ENCODE assay signal across 1 cellular context in genomic region chr20:48620486-48621255, GRCh38.
TF ChIP-seq lines count a peak whose summit lies in the region.

No MANE protein-coding gene starts in this region.

TF ChIP-seq in HepG2, 621 proteins besides CTCF, POLR2A, EP300 and RAD21 (continued from another document and continues in another):
- TF ChIP-seq NPAS2 (CRISPR knock-in tag; IDR thresholded peaks at IDR 0.05; ENCODE audit: borderline replicate concordance) = no peak; the same call in 1 of the 2 replicates
- TF ChIP-seq ZUFSP (CRISPR knock-in tag; IDR thresholded peaks at IDR 0.05; ENCODE audit: borderline replicate concordance) = no peak
- TF ChIP-seq ZFP37 (CRISPR knock-in tag; IDR thresholded peaks at IDR 0.05; ENCODE audit: borderline replicate concordance) = peak; percentile 36; the same call in 1 of the 2 replicates
- TF ChIP-seq GATAD1 (CRISPR knock-in tag; IDR thresholded peaks at IDR 0.05) = no peak
- 0 out of 2 replicates have a peak, but pooled peaks have one; percentile 21 for TF ChIP-seq MXD4 (CRISPR knock-in tag; IDR thresholded peaks at IDR 0.05)
- TF ChIP-seq ARID3A (IDR thresholded peaks at IDR 0.05; ENCODE audit: low read depth, low read length) = no peak
- TF ChIP-seq ZNF772 (CRISPR knock-in tag; IDR thresholded peaks at IDR 0.05) = 0 out of 2 replicates have a peak, but pooled peaks have one; percentile 34
- TF ChIP-seq HNRNPLL (IDR thresholded peaks at IDR 0.05; ENCODE audit: low read depth, low read length, poor library complexity, severe bottlenecking) = peak; percentile 35
- no peak for TF ChIP-seq HOXD1 (CRISPR knock-in tag; IDR thresholded peaks at IDR 0.05)
- TF ChIP-seq PAX8 (CRISPR knock-in tag; IDR thresholded peaks at IDR 0.05; ENCODE audit: borderline replicate concordance) = no peak
- TF ChIP-seq SRSF1 (optimal IDR thresholded peaks at IDR 0.05; ENCODE audit: low read depth, low read length) = no peak
- no peak for TF ChIP-seq ZNF225 (CRISPR knock-in tag; IDR thresholded peaks at IDR 0.05)
- peak; percentile 21; the same call in 1 of the 2 replicates for TF ChIP-seq XBP1 (CRISPR knock-in tag; IDR thresholded peaks at IDR 0.05)
- TF ChIP-seq ZXDC (CRISPR knock-in tag; IDR thresholded peaks at IDR 0.05) = no peak
- no peak for TF ChIP-seq FOXM1 (CRISPR knock-in tag; IDR thresholded peaks at IDR 0.05)
- 0 out of 2 replicates have a peak, but pooled peaks have one; percentile 19 for TF ChIP-seq ZMYM4 (CRISPR knock-in tag; IDR thresholded peaks at IDR 0.05)
- peak; percentile 19; the same call in 1 of the 2 replicates for TF ChIP-seq ARNT2 (CRISPR knock-in tag; IDR thresholded peaks at IDR 0.05; ENCODE audit: low read depth)
- TF ChIP-seq FOXA3 (CRISPR knock-in tag; IDR thresholded peaks at IDR 0.05) = peak; percentile 33
- 0 out of 2 replicates have a peak, but pooled peaks have one; percentile 42 for TF ChIP-seq YEATS4 (CRISPR knock-in tag; IDR thresholded peaks at IDR 0.05; ENCODE audit: borderline replicate concordance)
- no peak for TF ChIP-seq CENPBD1 (CRISPR knock-in tag; IDR thresholded peaks at IDR 0.05; ENCODE audit: borderline replicate concordance, low read depth)
- no peak for TF ChIP-seq ZFP41 (CRISPR knock-in tag; IDR thresholded peaks at IDR 0.05; ENCODE audit: borderline replicate concordance)
- TF ChIP-seq ZNF781 (CRISPR knock-in tag; IDR thresholded peaks at IDR 0.05; ENCODE audit: borderline replicate concordance, not compliant biosample characterization) = no peak
- no peak for TF ChIP-seq E2F5 (CRISPR knock-in tag; conservative IDR thresholded peaks at IDR 0.05)
- TF ChIP-seq RFXAP (CRISPR knock-in tag; IDR thresholded peaks at IDR 0.05; ENCODE audit: borderline replicate concordance) = peak; percentile 47; the same call in 1 of the 2 replicates
- TF ChIP-seq ZFP91 (CRISPR knock-in tag; IDR thresholded peaks at IDR 0.05; ENCODE audit: borderline replicate concordance) = peak; percentile 79; the same call in 1 of the 2 replicates
- TF ChIP-seq U2AF2 (IDR thresholded peaks at IDR 0.05; ENCODE audit: low read depth, low read length) = no peak
- no peak for TF ChIP-seq MYNN (CRISPR knock-in tag; IDR thresholded peaks at IDR 0.05; ENCODE audit: low read depth)
- peak; percentile 53; the same call in 1 of the 2 replicates for TF ChIP-seq TFE3 (CRISPR knock-in tag; IDR thresholded peaks at IDR 0.05)
- peak; percentile 83 for TF ChIP-seq IKZF5 (CRISPR knock-in tag; IDR thresholded peaks at IDR 0.05)
- TF ChIP-seq ZBTB7B (CRISPR knock-in tag; IDR thresholded peaks at IDR 0.05) = peak; percentile 29; the same call in 1 of the 2 replicates
- no peak for TF ChIP-seq ZNF296 (CRISPR knock-in tag; conservative IDR thresholded peaks at IDR 0.05)
- TF ChIP-seq ZNF570 (CRISPR knock-in tag; IDR thresholded peaks at IDR 0.05; ENCODE audit: borderline replicate concordance) = no peak
- TF ChIP-seq ZNF816 (CRISPR knock-in tag; IDR thresholded peaks at IDR 0.05; ENCODE audit: borderline replicate concordance) = 0 out of 2 replicates have a peak, but pooled peaks have one; percentile 16
- no peak for TF ChIP-seq HINFP (CRISPR knock-in tag; IDR thresholded peaks at IDR 0.05; ENCODE audit: low read depth)
- no peak for TF ChIP-seq ELK4 (CRISPR knock-in tag; IDR thresholded peaks at IDR 0.05; ENCODE audit: borderline replicate concordance)
- TF ChIP-seq E2F1 (CRISPR knock-in tag; IDR thresholded peaks at IDR 0.05) = no peak; the same call in 1 of the 2 replicates
- no peak; the same call in 1 of the 2 replicates for TF ChIP-seq FOXK2 (IDR thresholded peaks at IDR 0.05)
- no peak for TF ChIP-seq NFE2L2 (IDR thresholded peaks at IDR 0.05; ENCODE audit: low read length)
